Comparison of ENCODE assay signal across 16 cellular contexts in genomic region chr14:104935955-104936354, GRCh38. TPM values are rescaled to one million over a fixed set of nuclear protein-coding genes. Genes with fewer than 3 reads are reported as not detected.
"Had no signal": no experiment of that assay in that cellular context is flagged by ENCODE, and none has a peak within 500 bp of the region (broad histone marks: within the 10 kb centered on the region; RNA-seq: fewer than 3 reads in every experiment).

No MANE protein-coding gene starts in this region.

- DNase-seq: activated CD4-positive, alpha-beta T cell treated with anti-CD3 and anti-CD28 coated beads for 4 hours; activated CD8-positive, alpha-beta T cell treated with anti-CD3 and anti-CD28 coated beads for 36 hours; colonic mucosa; effector CD4-positive, alpha-beta T cell; hippocampal formation; midbrain; naive B cell; small intestine; T1000; WERI-Rb-1 had no signal

- H3K27me3 ChIP-seq: breast epithelium, tibial artery had no signal

- H3K4me3 Mint-ChIP-seq: activated CD8-positive, alpha-beta T cell treated with anti-CD3 and anti-CD28 coated beads for 36 hours; activated T-helper 17 cell treated with anti-CD3 and anti-CD28 coated beads, Interleukin-2, amount 50 U/mL, for 72 hours had no signal

- H3K4me1 Mint-ChIP-seq: activated T-helper 17 cell treated with anti-CD3 and anti-CD28 coated beads, Interleukin-2, amount 50 U/mL, for 72 hours had no signal

- H3K36me3 Mint-ChIP-seq: activated naive CD4-positive, alpha-beta T cell treated with anti-CD3 and anti-CD28 coated beads, Interleukin-2, amount 50 U/mL, for 72 hours; naive B cell; T-cell had no signal

- ATAC-seq: activated CD8-positive, alpha-beta T cell treated with anti-CD3 and anti-CD28 coated beads for 36 hours; activated naive CD4-positive, alpha-beta T cell treated with anti-CD3 and anti-CD28 coated beads, Interleukin-2, amount 50 U/mL, for 72 hours; activated T-helper 17 cell treated with anti-CD3 and anti-CD28 coated beads, Interleukin-2, amount 50 U/mL, for 72 hours; T-cell had no signal

- H3K36me3 ChIP-seq: breast epithelium, colonic mucosa, neutrophil, WERI-Rb-1 had no signal

- H3K9me3 Mint-ChIP-seq: activated CD8-positive, alpha-beta T cell treated with anti-CD3 and anti-CD28 coated beads for 36 hours; activated naive CD4-positive, alpha-beta T cell treated with anti-CD3 and anti-CD28 coated beads, Interleukin-2, amount 50 U/mL, for 72 hours; activated T-helper 17 cell treated with anti-CD3 and anti-CD28 coated beads, Interleukin-2, amount 50 U/mL, for 72 hours; naive B cell; T-cell had no signal

- H3K9me3 ChIP-seq: breast epithelium, colonic mucosa, neutrophil, tibial artery had no signal

- H3K4me1 ChIP-seq: breast epithelium had no signal

- H3K27ac Mint-ChIP-seq: activated CD8-positive, alpha-beta T cell treated with anti-CD3 and anti-CD28 coated beads for 36 hours; activated naive CD4-positive, alpha-beta T cell treated with anti-CD3 and anti-CD28 coated beads, Interleukin-2, amount 50 U/mL, for 72 hours; activated T-helper 17 cell treated with anti-CD3 and anti-CD28 coated beads, Interleukin-2, amount 50 U/mL, for 72 hours; T-cell had no signal

- FAIRE-seq: small intestine had no signal

- H3K27ac ChIP-seq: breast epithelium, colonic mucosa, neutrophil, tibial artery, WERI-Rb-1 had no signal

- H3K4me3 ChIP-seq: breast epithelium, colonic mucosa, tibial artery had no signal

RNA-seq across cellular contexts. Expression of gene PLD4, which starts 11.3 kb away (rescaled TPM):
- total RNA-seq: activated CD8-positive, alpha-beta T cell treated with anti-CD3 and anti-CD28 coated beads for 36 hours; activated T-helper 17 cell treated with anti-CD3 and anti-CD28 coated beads, Interleukin-2, amount 50 U/mL, for 72 hours had no signal
